In the genomic region with DNA sequence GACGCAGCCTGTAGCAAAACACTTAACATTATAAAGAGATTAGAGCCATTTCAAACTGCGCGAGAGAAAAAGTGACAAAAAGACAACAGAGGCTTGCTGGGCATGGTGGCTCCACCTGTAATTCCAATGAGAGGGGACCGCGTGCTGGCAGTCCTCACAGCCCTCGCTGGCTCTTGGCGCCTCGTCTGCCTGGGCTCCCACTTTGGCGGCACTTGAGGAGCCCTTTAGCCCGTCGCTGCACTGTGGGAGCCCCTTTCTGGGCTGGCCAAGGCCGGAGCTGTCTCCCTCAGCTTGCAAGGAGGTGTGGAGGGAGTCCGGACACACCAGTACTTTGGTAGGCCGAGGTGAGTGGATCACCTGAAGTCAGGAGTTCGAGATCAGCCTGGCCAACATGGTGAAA, we compare ENCODE assay signal across 17 cellular contexts. TPM values are rescaled to one million over a fixed set of nuclear protein-coding genes. Genes with fewer than 3 reads are reported as not detected.
A peak's percentile ranks its signal among the peaks of the same experiment; 100 is the strongest.
DNase-seq lines count a peak whose midpoint lies in the region; ATAC-seq and TF ChIP-seq lines count a peak whose summit lies in the region.
"Had no signal": no experiment of that assay in that cellular context is flagged by ENCODE, and none has a peak within 500 bp of the region (broad histone marks: within the 10 kb centered on the region; RNA-seq: fewer than 3 reads in every experiment).

No MANE protein-coding gene starts in this region.

- no peak overlapping the region for H2AK5ac ChIP-seq in neuronal stem cell (ENCODE audit: low read depth, low read length)

- H2AFZ ChIP-seq in MM.1S (ENCODE audit: low read length): no peak overlapping the region
- H2AFZ ChIP-seq in neuronal stem cell (ENCODE audit: low read length): no peak overlapping the region

- peak overlapping the region; percentile 64 for H3K27ac Mint-ChIP-seq in activated naive CD8-positive, alpha-beta T cell treated with anti-CD3 and anti-CD28 coated beads, Interleukin-2, amount 10 ng/mL, durations not matched to agents 7 days and 5 days
- no peak overlapping the region for H3K27ac Mint-ChIP-seq in activated naive CD8-positive, alpha-beta T cell treated with anti-CD3 and anti-CD28 coated beads for 36 hours
- peak overlapping the region; percentile 16 for H3K27ac Mint-ChIP-seq in dendritic cell treated with granulocyte-macrophage colony-stimulating factor and Interleukin-4, amounts not matched to agents 40 ng/mL and 50 ng/mL, for 4 days
- H3K27ac Mint-ChIP-seq: H9 had no signal

- H2BK15ac ChIP-seq in neuronal stem cell (ENCODE audit: low read length): no peak overlapping the region

- ATAC-seq in activated naive CD8-positive, alpha-beta T cell treated with anti-CD3 and anti-CD28 coated beads, Interleukin-2, amount 10 ng/mL, durations not matched to agents 7 days and 5 days (ENCODE audit: low read depth): no peak
- no peak for ATAC-seq in HG03457 (IDR thresholded peaks at IDR 0.05; ENCODE audit: unreplicated experiment)
- ATAC-seq in GM18519 (IDR thresholded peaks at IDR 0.05; ENCODE audit: low FRiP score, unreplicated experiment): no peak

- H3K18ac ChIP-seq in neuronal stem cell (ENCODE audit: low read length): no peak overlapping the region

- H3K36me3 ChIP-seq in MM.1S (replicated peaks; ENCODE audit: insufficient read depth, low read length): no peaks in the 10 kb centered on the region
- H3K36me3 ChIP-seq in neuronal stem cell (replicated peaks in 1 of 2; ENCODE audit: control insufficient read depth in 2 of 2, insufficient read depth in 2 of 2, low read length in 2 of 2): no peaks in the 10 kb centered on the region
- H3K36me3 ChIP-seq: BLaER1 had no signal

- no peaks in the 10 kb centered on the region for H3K9me3 Mint-ChIP-seq in activated naive CD8-positive, alpha-beta T cell treated with anti-CD3 and anti-CD28 coated beads, Interleukin-2, amount 10 ng/mL, durations not matched to agents 7 days and 5 days
- H3K9me3 Mint-ChIP-seq in activated naive CD8-positive, alpha-beta T cell treated with anti-CD3 and anti-CD28 coated beads for 36 hours: no peaks in the 10 kb centered on the region
- H3K9me3 Mint-ChIP-seq in dendritic cell treated with granulocyte-macrophage colony-stimulating factor and Interleukin-4, amounts not matched to agents 40 ng/mL and 50 ng/mL, for 4 days: no peaks in the 10 kb centered on the region
- H3K9me3 Mint-ChIP-seq: CD4-positive, alpha-beta memory T cell had no signal

- POLR2A ChIA-PET in activated naive CD8-positive, alpha-beta T cell treated with anti-CD3 and anti-CD28 coated beads, Interleukin-2, amount 10 ng/mL, durations not matched to agents 7 days and 5 days (lab: Charles Lee): interaction anchor here (0.7 kb wide), 1 partner anchor 16 kb away, joined by 5 read pairs; no protein-coding TSS in a partner anchor

- H3K79me2 ChIP-seq in MM.1S (ENCODE audit: low read length): 0 out of 2 replicates have a peak, but pooled peaks cover 9% of the 10 kb centered on the region

- no peaks in the 10 kb centered on the region for H3K9me2 ChIP-seq in MM.1S (replicated peaks; ENCODE audit: insufficient read depth, low read length)

- H3K23ac ChIP-seq in neuronal stem cell (ENCODE audit: low read depth, low read length, poor library complexity): no peak overlapping the region

- no peak overlapping the region for H3K4me3 Mint-ChIP-seq in activated naive CD8-positive, alpha-beta T cell treated with anti-CD3 and anti-CD28 coated beads, Interleukin-2, amount 10 ng/mL, durations not matched to agents 7 days and 5 days
- no peak overlapping the region for H3K4me3 Mint-ChIP-seq in activated naive CD8-positive, alpha-beta T cell treated with anti-CD3 and anti-CD28 coated beads for 36 hours
- no peak overlapping the region for H3K4me3 Mint-ChIP-seq in dendritic cell treated with granulocyte-macrophage colony-stimulating factor and Interleukin-4, amounts not matched to agents 40 ng/mL and 50 ng/mL, for 4 days
- H3K4me3 Mint-ChIP-seq: CD4-positive, alpha-beta memory T cell; H9 had no signal

- intact Hi-C loops in dendritic cell treated with granulocyte-macrophage colony-stimulating factor and Interleukin-4, amounts not matched to agents 40 ng/mL and 50 ng/mL, for 4 days (cut with micrococcal nuclease): no loop called here

- no CpG with 5 or more reads among the region's 15 CpGs for WGBS in neuronal stem cell (ENCODE audit: extremely low coverage in 2 of 2, insufficient read length in 2 of 2, insufficient replicate concordance in 1 of 2), 2 donors

- peaks cover 2% of the 10 kb centered on the region for H3K36me3 Mint-ChIP-seq in activated naive CD8-positive, alpha-beta T cell treated with anti-CD3 and anti-CD28 coated beads, Interleukin-2, amount 10 ng/mL, durations not matched to agents 7 days and 5 days
- H3K36me3 Mint-ChIP-seq in activated naive CD8-positive, alpha-beta T cell treated with anti-CD3 and anti-CD28 coated beads for 36 hours: no peaks in the 10 kb centered on the region
- no peaks in the 10 kb centered on the region for H3K36me3 Mint-ChIP-seq in dendritic cell treated with granulocyte-macrophage colony-stimulating factor and Interleukin-4, amounts not matched to agents 40 ng/mL and 50 ng/mL, for 4 days (ENCODE audit: low read depth)
- H3K36me3 Mint-ChIP-seq: CD14-positive monocyte; CD4-positive, alpha-beta memory T cell had no signal

- no peak overlapping the region for H4K91ac ChIP-seq in neuronal stem cell (ENCODE audit: low read depth, low read length, poor library complexity)

- H3K4me3 ChIP-seq in MM.1S (ENCODE audit: low read length) (no peak overlapping the region), neuronal stem cell (ENCODE audit: low read length in 2 of 2) (no peak overlapping the region)
- H3K4me3 ChIP-seq: A549, BLaER1 had no signal

- TF ChIP-seq CTCF in MM.1S (IDR thresholded peaks at IDR 0.05; ENCODE audit: low read length): no peak

- H3K27me3 Mint-ChIP-seq in activated naive CD8-positive, alpha-beta T cell treated with anti-CD3 and anti-CD28 coated beads, Interleukin-2, amount 10 ng/mL, durations not matched to agents 7 days and 5 days: no peaks in the 10 kb centered on the region
- no peaks in the 10 kb centered on the region for H3K27me3 Mint-ChIP-seq in activated naive CD8-positive, alpha-beta T cell treated with anti-CD3 and anti-CD28 coated beads for 36 hours
- no peaks in the 10 kb centered on the region for H3K27me3 Mint-ChIP-seq in dendritic cell treated with granulocyte-macrophage colony-stimulating factor and Interleukin-4, amounts not matched to agents 40 ng/mL and 50 ng/mL, for 4 days
- H3K27me3 Mint-ChIP-seq: CD4-positive, alpha-beta memory T cell had no signal

- no peaks in the 10 kb centered on the region for H3F3A ChIP-seq in MM.1S (ENCODE audit: insufficient read depth, low read length)

- H2BK12ac ChIP-seq in neuronal stem cell (ENCODE audit: low read length): no peak overlapping the region

- no peak overlapping the region for H3K14ac ChIP-seq in neuronal stem cell (ENCODE audit: low read length)

- H3K9me3 ChIP-seq in MM.1S (replicated peaks; ENCODE audit: insufficient read depth, low read length) (no peaks in the 10 kb centered on the region), neuronal stem cell (replicated peaks in 1 of 2; ENCODE audit: control insufficient read depth in 2 of 2, insufficient read depth in 1 of 2, low read depth in 1 of 2, low read length in 2 of 2) (peaks cover 1 to 5% of the 10 kb centered on the region in 2 donors)
- H3K9me3 ChIP-seq: A549, BLaER1 had no signal

- H4K20me1 ChIP-seq in MM.1S (ENCODE audit: insufficient read depth, low read length): no peaks in the 10 kb centered on the region
- H4K20me1 ChIP-seq: BLaER1 had no signal

- no peak overlapping the region for H4K8ac ChIP-seq in neuronal stem cell (ENCODE audit: low read depth, low read length)

- no peak overlapping the region for H2BK5ac ChIP-seq in neuronal stem cell (ENCODE audit: low read length)

- H3K4me2 ChIP-seq in MM.1S (ENCODE audit: low read depth, low read length) (peak overlapping the region; percentile 42; the same call in 1 of the 2 replicates), neuronal stem cell (ENCODE audit: insufficient read depth, low read length, poor library complexity, severe bottlenecking) (peak overlapping the region; percentile 3)
- H3K4me2 ChIP-seq: A549, BLaER1 had no signal

- no peak overlapping the region for H3K27ac ChIP-seq in MM.1S (ENCODE audit: low read length)
- H3K27ac ChIP-seq in neuronal stem cell (replicated peaks; ENCODE audit: low read length): no peak overlapping the region
- H3K27ac ChIP-seq: 22Rv1, A549, BLaER1 had no signal

- H3K9ac ChIP-seq in MM.1S (ENCODE audit: low read length) (no peak overlapping the region; the same call in 1 of the 2 replicates), neuronal stem cell (ENCODE audit: low read depth, low read length, poor library complexity) (no peak overlapping the region)
- H3K9ac ChIP-seq: BLaER1 had no signal

- no peak overlapping the region for H2BK120ac ChIP-seq in neuronal stem cell (ENCODE audit: low read depth, low read length)

- no peak for DNase-seq in activated naive CD8-positive, alpha-beta T cell treated with anti-CD3 and anti-CD28 coated beads, Interleukin-2, amount 10 ng/mL, durations not matched to agents 7 days and 5 days
- no peak for DNase-seq in activated naive CD8-positive, alpha-beta T cell treated with anti-CD3 and anti-CD28 coated beads for 36 hours
- DNase-seq in MM.1S: no peak
- DNase-seq in neuronal stem cell (ENCODE audit: low spot score): no peak
- no peak for DNase-seq in DMS153 treated with DMSO at 0.1 percent for 48 hours (lab: John Stamatoyannopoulos, UW; ENCODE audit: unreplicated experiment)
- DNase-seq: CD4-positive, alpha-beta memory T cell; DMS153; DMS79 treated with DMSO at 0.1 percent for 48 hours; GF-D8 had no signal

- H3K4me1 ChIP-seq in MM.1S (ENCODE audit: low read length): peaks cover 8% of the 10 kb centered on the region; the same call in 1 of the 2 replicates
- H3K4me1 ChIP-seq in neuronal stem cell (ENCODE audit: control insufficient read depth in 2 of 2, insufficient read depth in 1 of 2, low read depth in 1 of 2, low read length in 2 of 2): no peaks in the 10 kb centered on the region
- H3K4me1 ChIP-seq: A549, BLaER1 had no signal

- H3K4ac ChIP-seq in neuronal stem cell (ENCODE audit: low read length): no peak overlapping the region

- H3K79me1 ChIP-seq in neuronal stem cell (ENCODE audit: low read depth, low read length): no peaks in the 10 kb centered on the region

- H3K27me3 ChIP-seq in MM.1S (replicated peaks; ENCODE audit: insufficient read depth, low read length): no peaks in the 10 kb centered on the region
- H3K27me3 ChIP-seq in neuronal stem cell (ENCODE audit: control insufficient read depth in 3 of 3, insufficient read depth in 3 of 3, low read depth in 1 of 3, low read length in 3 of 3): no peaks in the 10 kb centered on the region
- H3K27me3 ChIP-seq: BLaER1 had no signal

- peaks cover 11% of the 10 kb centered on the region for H3K4me1 Mint-ChIP-seq in activated naive CD8-positive, alpha-beta T cell treated with anti-CD3 and anti-CD28 coated beads, Interleukin-2, amount 10 ng/mL, durations not matched to agents 7 days and 5 days
- no peaks in the 10 kb centered on the region for H3K4me1 Mint-ChIP-seq in activated naive CD8-positive, alpha-beta T cell treated with anti-CD3 and anti-CD28 coated beads for 36 hours
- peaks cover 19% of the 10 kb centered on the region for H3K4me1 Mint-ChIP-seq in dendritic cell treated with granulocyte-macrophage colony-stimulating factor and Interleukin-4, amounts not matched to agents 40 ng/mL and 50 ng/mL, for 4 days (ENCODE audit: low read depth)
- H3K4me1 Mint-ChIP-seq: CD4-positive, alpha-beta memory T cell had no signal

RNA-seq across cellular contexts. Expression of a gene that starts 9.3 kb away (rescaled TPM):
- total RNA-seq in activated naive CD8-positive, alpha-beta T cell treated with anti-CD3 and anti-CD28 coated beads, Interleukin-2, amount 10 ng/mL, durations not matched to agents 7 days and 5 days: 10 to 100 TPM; 45.9 to 50.4 TPM
- total RNA-seq in activated naive CD8-positive, alpha-beta T cell treated with anti-CD3 and anti-CD28 coated beads for 36 hours: 10 to 100 TPM; 35.9 to 36.8 TPM
- 0.18 TPM for polyA plus RNA-seq in neuronal stem cell (2013, experiment 1 of 2)
- polyA plus RNA-seq in neuronal stem cell (2013, experiment 2 of 2): 0.12 TPM

RNA-seq across cellular contexts. Expression of a gene that starts 16.1 kb away (rescaled TPM):
- 10 to 100 TPM; 14.7 to 20.9 TPM for total RNA-seq in activated naive CD8-positive, alpha-beta T cell treated with anti-CD3 and anti-CD28 coated beads, Interleukin-2, amount 10 ng/mL, durations not matched to agents 7 days and 5 days
- total RNA-seq in activated naive CD8-positive, alpha-beta T cell treated with anti-CD3 and anti-CD28 coated beads for 36 hours: 10 to 100 TPM; 20.8 to 21.5 TPM
- polyA plus RNA-seq in neuronal stem cell (2013, experiment 1 of 2): 31.6 TPM
- polyA plus RNA-seq in neuronal stem cell (2013, experiment 2 of 2): 32.1 TPM
